In genomic region chr3:5806192-5806591, GRCh38 we compare ENCODE assay signal across 16 cellular contexts.
A peak's percentile ranks its signal among the peaks of the same experiment; 100 is the strongest.
DNase-seq lines count a peak whose midpoint lies in the region; ATAC-seq, FAIRE-seq and TF ChIP-seq lines count a peak whose summit lies in the region.
"Had no signal": no experiment of that assay in that cellular context is flagged by ENCODE, and none has a peak within 500 bp of the region (broad histone marks: within the 10 kb centered on the region; RNA-seq: fewer than 3 reads in every experiment).

No MANE protein-coding gene starts in this region.

- H3K27ac ChIP-seq in A549, result no peak overlapping the region
- H3K27ac ChIP-seq in OCI-LY1 (ENCODE audit: low read depth, low read length, poor library complexity, severe bottlenecking), result no peak overlapping the region
- H3K27ac ChIP-seq: colonic mucosa, neutrophil, vagina had no signal

- POLR2A ChIA-PET in A549 (lab: Yijun Ruan, JAX), result no interaction called here

- H3K4me2 ChIP-seq in A549 (no peak overlapping the region), OCI-LY1 (ENCODE audit: low read length) (no peak overlapping the region)

- H4K20me1 ChIP-seq in OCI-LY1 (ENCODE audit: insufficient read depth, low read length), result no peaks in the 10 kb centered on the region

- H3K27me3 ChIP-seq in OCI-LY1 (ENCODE audit: insufficient read depth, low read length), result no peaks in the 10 kb centered on the region
- H3K27me3 ChIP-seq: colonic mucosa, neutrophil, vagina had no signal

- no peaks in the 10 kb centered on the region for H3K36me3 Mint-ChIP-seq in glutamatergic neuron (ENCODE audit: unreplicated experiment)
- no peaks in the 10 kb centered on the region for H3K36me3 Mint-ChIP-seq in activated naive CD4-positive, alpha-beta T cell treated with anti-CD3 and anti-CD28 coated beads for 36 hours (ENCODE audit: low read depth)

- no peak for TF ChIP-seq EP300 in A549 (IDR thresholded peaks at IDR 0.05)

- peak in 1 of 2 experiments; percentile 49; a peak in 2 of 6 replicates for ATAC-seq in A549
- no peak for ATAC-seq in GM19452 (IDR thresholded peaks at IDR 0.05; ENCODE audit: unreplicated experiment)
- ATAC-seq in GM21390 (IDR thresholded peaks at IDR 0.05; ENCODE audit: unreplicated experiment), result no peak

- H2AFZ ChIP-seq in OCI-LY1 (ENCODE audit: low read length), result no peak overlapping the region

- no peak overlapping the region for H3K9ac ChIP-seq in OCI-LY1 (ENCODE audit: low read length)

- 35% methylated on average over 1 of the region's 1 CpG for WGBS in A549 (ENCODE audit: missing lambda C conversion rate)

- peak in 1 of 2 experiments; percentile 39; a peak in 1 of 5 replicates for TF ChIP-seq RAD21 in A549 (conservative IDR thresholded peaks at IDR 0.05 in 1 of 2, IDR thresholded peaks at IDR 0.05 in 1 of 2)

- no peak overlapping the region for H3K4me3 ChIP-seq in A549
- no peak overlapping the region for H3K4me3 ChIP-seq in GM12875 (ENCODE audit: low read depth, low read length)
- H3K4me3 ChIP-seq in OCI-LY1 (ENCODE audit: low read depth, low read length, poor library complexity, severe bottlenecking), result no peak overlapping the region
- H3K4me3 ChIP-seq: colonic mucosa, vagina had no signal

- TF ChIP-seq CTCF in A549 (IDR thresholded peaks at IDR 0.05), result peak; percentile 26; the same call in 1 of the 3 replicates
- TF ChIP-seq CTCF in GM12875 (IDR thresholded peaks at IDR 0.05; ENCODE audit: borderline replicate concordance, insufficient read depth, low read depth, low read length), result peak; percentile 27; the same call in 1 of the 2 replicates
- TF ChIP-seq CTCF in OCI-LY1 (IDR thresholded peaks at IDR 0.05; ENCODE audit: low read length), result peak; percentile 43; the same call in 1 of the 2 replicates
- peak; percentile 37 for TF ChIP-seq CTCF in glutamatergic neuron (IDR thresholded peaks at IDR 0.05; ENCODE audit: partially characterized antibody, unreplicated experiment)

- H3K4me1 ChIP-seq in A549 (no peaks in the 10 kb centered on the region), OCI-LY1 (ENCODE audit: insufficient read depth, low read length, severe bottlenecking) (no peaks in the 10 kb centered on the region)
- H3K4me1 ChIP-seq: colonic mucosa, vagina had no signal

- CTCF ChIA-PET in A549 (lab: Yijun Ruan, JAX), result no interaction called here
- CTCF ChIA-PET in activated naive CD4-positive, alpha-beta T cell treated with anti-CD3 and anti-CD28 coated beads for 36 hours (lab: Charles Lee), result no interaction called here

- no peaks in the 10 kb centered on the region for H3K9me2 ChIP-seq in OCI-LY1 (ENCODE audit: low read depth, low read length)

- no peak for FAIRE-seq in A549 (lab: Jason Lieb, UNC)
- FAIRE-seq: keratinocyte had no signal

- no peaks in the 10 kb centered on the region for H3K79me2 ChIP-seq in OCI-LY1 (ENCODE audit: insufficient read depth, low read length)

- intact Hi-C loops in activated naive CD4-positive, alpha-beta T cell treated with anti-CD3 and anti-CD28 coated beads for 36 hours (cut with micrococcal nuclease), result no loop called here

- no peak overlapping the region for H3K27ac Mint-ChIP-seq in glutamatergic neuron (ENCODE audit: unreplicated experiment)
- H3K27ac Mint-ChIP-seq in activated naive CD4-positive, alpha-beta T cell treated with anti-CD3 and anti-CD28 coated beads for 36 hours, result no peak overlapping the region
- H3K27ac Mint-ChIP-seq: activated CD4-positive, alpha-beta memory T cell treated with anti-CD3 and anti-CD28 coated beads, Interleukin-2, amount 10 ng/mL, durations not matched to agents 7 days and 5 days; B cell; T-helper 1 cell treated with Interleukin-12 subunit alpha and Interleukin-12 subunit beta and Interleukin-4 antibody, amounts not matched to agents 30 μg/mL and 1 μg/mL, for 36 hours had no signal

- H3K9me3 ChIP-seq in A549 (no peaks in the 10 kb centered on the region), OCI-LY1 (ENCODE audit: low read length) (no peaks in the 10 kb centered on the region)
- H3K9me3 ChIP-seq: colonic mucosa, neutrophil, vagina had no signal

- peak in 1 of 2 experiments; percentile 7 for DNase-seq in A549 (ENCODE audit: low read depth in 1 of 2, low spot score in 1 of 2)
- no peak for DNase-seq in glutamatergic neuron
- no peak for DNase-seq in HCEC 1CT
- DNase-seq in activated naive CD4-positive, alpha-beta T cell treated with anti-CD3 and anti-CD28 coated beads for 36 hours, result no peak
- DNase-seq: activated CD4-positive, alpha-beta memory T cell treated with anti-CD3 and anti-CD28 coated beads, Interleukin-2, amount 10 ng/mL, durations not matched to agents 7 days and 5 days; activated naive CD4-positive, alpha-beta T cell treated with Interleukin-2 at 50 U/mL for 16 hours; colonic mucosa had no signal

- peaks cover 18% of the 10 kb centered on the region for H3K4me1 Mint-ChIP-seq in glutamatergic neuron (ENCODE audit: low read depth, unreplicated experiment)
- no peaks in the 10 kb centered on the region for H3K4me1 Mint-ChIP-seq in activated naive CD4-positive, alpha-beta T cell treated with anti-CD3 and anti-CD28 coated beads for 36 hours (ENCODE audit: low read depth)
- H3K4me1 Mint-ChIP-seq: activated CD4-positive, alpha-beta memory T cell treated with anti-CD3 and anti-CD28 coated beads, Interleukin-2, amount 10 ng/mL, durations not matched to agents 7 days and 5 days; B cell had no signal

- no peak for TF ChIP-seq POLR2A in A549 (IDR thresholded peaks at IDR 0.05; ENCODE audit: low read length)

- H3K9me3 Mint-ChIP-seq in glutamatergic neuron (ENCODE audit: unreplicated experiment), result peaks cover 5% of the 10 kb centered on the region
- H3K9me3 Mint-ChIP-seq in activated naive CD4-positive, alpha-beta T cell treated with anti-CD3 and anti-CD28 coated beads for 36 hours, result no peaks in the 10 kb centered on the region
- H3K9me3 Mint-ChIP-seq: activated CD4-positive, alpha-beta memory T cell treated with anti-CD3 and anti-CD28 coated beads, Interleukin-2, amount 10 ng/mL, durations not matched to agents 7 days and 5 days; T-helper 1 cell treated with Interleukin-12 subunit alpha and Interleukin-12 subunit beta and Interleukin-4 antibody, amounts not matched to agents 30 μg/mL and 1 μg/mL, for 36 hours had no signal

- no peaks in the 10 kb centered on the region for H3F3A ChIP-seq in OCI-LY1 (ENCODE audit: insufficient read depth, low read length)

- H3K36me3 ChIP-seq in OCI-LY1 (ENCODE audit: insufficient read depth, low read length), result no peaks in the 10 kb centered on the region
- H3K36me3 ChIP-seq: colonic mucosa, neutrophil, vagina had no signal

- H3K4me3 Mint-ChIP-seq in glutamatergic neuron (ENCODE audit: unreplicated experiment), result no peak overlapping the region
- H3K4me3 Mint-ChIP-seq in activated naive CD4-positive, alpha-beta T cell treated with anti-CD3 and anti-CD28 coated beads for 36 hours, result no peak overlapping the region
- H3K4me3 Mint-ChIP-seq: activated CD4-positive, alpha-beta memory T cell treated with anti-CD3 and anti-CD28 coated beads, Interleukin-2, amount 10 ng/mL, durations not matched to agents 7 days and 5 days; B cell; T-helper 1 cell treated with Interleukin-12 subunit alpha and Interleukin-12 subunit beta and Interleukin-4 antibody, amounts not matched to agents 30 μg/mL and 1 μg/mL, for 36 hours had no signal

- H3K27me3 Mint-ChIP-seq in glutamatergic neuron (ENCODE audit: unreplicated experiment), result peaks cover 3% of the 10 kb centered on the region
- no peaks in the 10 kb centered on the region for H3K27me3 Mint-ChIP-seq in activated naive CD4-positive, alpha-beta T cell treated with anti-CD3 and anti-CD28 coated beads for 36 hours (ENCODE audit: low read depth)
- H3K27me3 Mint-ChIP-seq: activated CD4-positive, alpha-beta memory T cell treated with anti-CD3 and anti-CD28 coated beads, Interleukin-2, amount 10 ng/mL, durations not matched to agents 7 days and 5 days; B cell had no signal

TF ChIP-seq in A549, 52 proteins besides CTCF, POLR2A, EP300 and RAD21:
- TF ChIP-seq MYC (IDR thresholded peaks at IDR 0.05; ENCODE audit: borderline replicate concordance, low read length) (no peak), NPAS2 (CRISPR knock-in tag; IDR thresholded peaks at IDR 0.05; ENCODE audit: borderline replicate concordance) (no peak), KDM5A (IDR thresholded peaks at IDR 0.05) (no peak), MAFK (IDR thresholded peaks at IDR 0.05; ENCODE audit: partially characterized antibody) (no peak), RFX5 (IDR thresholded peaks at IDR 0.05) (no peak), BHLHE40 (IDR thresholded peaks at IDR 0.05; ENCODE audit: low read depth, low read length) (no peak), ATOH8 (CRISPR knock-in tag; IDR thresholded peaks at IDR 0.05; ENCODE audit: low read depth) (no peak), FOSB (CRISPR knock-in tag; IDR thresholded peaks at IDR 0.05) (no peak), RCOR1 (IDR thresholded peaks at IDR 0.05; ENCODE audit: low read depth, low read length) (no peak), ZSCAN20 (CRISPR knock-in tag; IDR thresholded peaks at IDR 0.05) (no peak)
